20 cellular contexts compared by ENCODE assay signal in the genomic region with DNA sequence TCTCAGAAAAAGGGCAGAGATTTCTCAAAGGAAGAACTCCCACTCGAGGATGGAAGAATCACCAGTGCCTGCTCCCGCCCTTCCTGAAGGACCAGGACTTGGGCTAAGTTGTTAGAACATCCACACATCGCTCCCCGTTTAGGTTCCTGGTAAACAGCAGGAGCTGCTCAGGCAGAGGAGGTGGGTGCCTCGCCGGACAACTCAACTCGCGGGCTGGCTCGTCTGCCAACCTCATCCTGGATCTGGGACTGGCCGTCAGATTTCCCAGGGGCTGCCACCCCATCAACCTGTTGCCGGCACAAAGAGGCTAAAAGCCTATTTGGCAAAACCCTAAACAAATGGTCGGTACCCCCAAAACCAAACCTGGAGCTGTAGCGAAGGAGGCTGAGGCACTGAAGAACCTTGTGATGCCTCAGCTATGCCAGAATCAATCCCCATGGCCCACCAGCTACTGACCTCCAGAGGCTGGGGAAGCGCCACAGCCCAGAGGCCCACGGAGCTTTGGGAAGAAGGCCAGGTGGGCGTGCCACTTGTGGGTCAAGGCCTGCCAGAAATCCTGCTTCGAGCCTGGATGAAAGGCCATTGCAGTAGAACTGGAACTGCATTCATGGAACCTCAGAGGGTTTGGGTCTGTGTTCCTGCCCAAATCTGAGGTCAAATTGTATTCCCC. TPM values are rescaled to one million over a fixed set of nuclear protein-coding genes. Genes with fewer than 3 reads are reported as not detected.
"Had no signal": no experiment of that assay in that cellular context is flagged by ENCODE, and none has a peak within 500 bp of the region (broad histone marks: within the 10 kb centered on the region; RNA-seq: fewer than 3 reads in every experiment).

No MANE protein-coding gene starts in this region.

- H3K9me3 ChIP-seq: SK-N-SH had no signal

- H3K9ac ChIP-seq: KMS-11, SK-N-SH had no signal

- H3K27ac ChIP-seq: KMS-11, RWPE1 had no signal

- DNase-seq: IMR-90, Kasumi-1, MM.1S, NCI-H1092 treated with DMSO at 0.1 percent for 48 hours, NCI-H1436, NCI-H187, NCI-H2029, NCI-H2081 treated with DMSO at 0.1 percent for 48 hours, NCI-H2171, NCI-H226, NCI-H446, NCI-H510A, NCI-H524 treated with DMSO at 0.1 percent for 48 hours, NCI-H69, NCI-H774, PC-3, SHP77 had no signal

- H3K4me2 ChIP-seq: KMS-11, SK-N-SH had no signal

RNA-seq across cellular contexts. Expression of a gene that starts 42.9 kb away (rescaled TPM):
- polyA plus RNA-seq: IMR-90 had no signal
